ENCODE assay signal across 1 cellular context in genomic region chr17:73261952-73262675, GRCh38.
A peak's percentile ranks its signal among the peaks of the same experiment; 100 is the strongest.
TF ChIP-seq lines count a peak whose summit lies in the region.

No MANE protein-coding gene starts in this region.

TF ChIP-seq in HepG2, 621 proteins besides CTCF, POLR2A, EP300 and RAD21 (continued from another document and continues in another):
- TF ChIP-seq NR1H2 (CRISPR knock-in tag; IDR thresholded peaks at IDR 0.05; ENCODE audit: borderline replicate concordance, low read depth): peak; percentile 52; the same call in 1 of the 2 replicates
- TF ChIP-seq ZBTB33 (CRISPR knock-in tag; IDR thresholded peaks at IDR 0.05): peak; percentile 47; the same call in 1 of the 2 replicates
- peak; percentile 78; the same call in 1 of the 2 replicates for TF ChIP-seq NKX3-1 (CRISPR knock-in tag; IDR thresholded peaks at IDR 0.05)
- no peak for TF ChIP-seq MTF1 (CRISPR knock-in tag; IDR thresholded peaks at IDR 0.05)
- TF ChIP-seq RERE (CRISPR knock-in tag; IDR thresholded peaks at IDR 0.05; ENCODE audit: low read depth): peak; percentile 13; the same call in 1 of the 2 replicates
- TF ChIP-seq BCL3 (CRISPR knock-in tag; IDR thresholded peaks at IDR 0.05): peak; percentile 39; the same call in 1 of the 2 replicates
- TF ChIP-seq SP5 (CRISPR knock-in tag; IDR thresholded peaks at IDR 0.05; ENCODE audit: borderline replicate concordance, low read depth): peak; percentile 81
- no peak for TF ChIP-seq ZNF549 (CRISPR knock-in tag; IDR thresholded peaks at IDR 0.05)
- no peak for TF ChIP-seq ATAD3A (CRISPR knock-in tag; IDR thresholded peaks at IDR 0.05)
- TF ChIP-seq HIC2 (CRISPR knock-in tag; IDR thresholded peaks at IDR 0.05; ENCODE audit: low read depth): no peak; the same call in none of the 2 replicates
- TF ChIP-seq ZEB1 (IDR thresholded peaks at IDR 0.05; ENCODE audit: insufficient replicate concordance, low read depth): peak; percentile 16
- TF ChIP-seq MYPOP (CRISPR knock-in tag; IDR thresholded peaks at IDR 0.05): 0 out of 2 replicates have a peak, but pooled peaks have one; percentile 60
- no peak for TF ChIP-seq SCMH1 (CRISPR knock-in tag; IDR thresholded peaks at IDR 0.05; ENCODE audit: borderline replicate concordance)
- no peak; the same call in 1 of the 2 replicates for TF ChIP-seq ZNF30 (CRISPR knock-in tag; IDR thresholded peaks at IDR 0.05)
- no peak for TF ChIP-seq ZZZ3 (CRISPR knock-in tag; IDR thresholded peaks at IDR 0.05; ENCODE audit: borderline replicate concordance)
- no peak for TF ChIP-seq RBM22 (optimal IDR thresholded peaks at IDR 0.05; ENCODE audit: low read length)
- 0 out of 2 replicates have a peak, but pooled peaks have one; percentile 15 for TF ChIP-seq ZBTB25 (CRISPR knock-in tag; IDR thresholded peaks at IDR 0.05)
- TF ChIP-seq ZNF740 (CRISPR knock-in tag; IDR thresholded peaks at IDR 0.05): peak; percentile 87
- no peak for TF ChIP-seq ZNF484 (CRISPR knock-in tag; IDR thresholded peaks at IDR 0.05; ENCODE audit: borderline replicate concordance, low read depth)
- TF ChIP-seq NFIB (CRISPR knock-in tag; IDR thresholded peaks at IDR 0.05; ENCODE audit: borderline replicate concordance): no peak
- no peak for TF ChIP-seq ZC3H4 (CRISPR knock-in tag; IDR thresholded peaks at IDR 0.05; ENCODE audit: borderline replicate concordance)
- TF ChIP-seq ZNF281 (CRISPR knock-in tag; IDR thresholded peaks at IDR 0.05; ENCODE audit: borderline replicate concordance): peak; percentile 83
- TF ChIP-seq HNF4A (CRISPR knock-in tag; IDR thresholded peaks at IDR 0.05): peak; percentile 46; the same call in 1 of the 2 replicates
- peak; percentile 58 for TF ChIP-seq YEATS2 (CRISPR knock-in tag; IDR thresholded peaks at IDR 0.05; ENCODE audit: borderline replicate concordance)
- TF ChIP-seq THYN1 (CRISPR knock-in tag; IDR thresholded peaks at IDR 0.05; ENCODE audit: borderline replicate concordance, low read depth): no peak
- 0 out of 2 replicates have a peak, but pooled peaks have one; percentile 34 for TF ChIP-seq HHEX (CRISPR knock-in tag; IDR thresholded peaks at IDR 0.05)
- TF ChIP-seq CCDC6 (CRISPR knock-in tag; IDR thresholded peaks at IDR 0.05): no peak; the same call in none of the 2 replicates
- no peak for TF ChIP-seq ZSCAN5A (CRISPR knock-in tag; IDR thresholded peaks at IDR 0.05; ENCODE audit: borderline replicate concordance)
- TF ChIP-seq PRMT3 (CRISPR knock-in tag; IDR thresholded peaks at IDR 0.05; ENCODE audit: borderline replicate concordance, low read depth): peak; percentile 19; the same call in 1 of the 2 replicates
- no peak for TF ChIP-seq ZNF674 (CRISPR knock-in tag; IDR thresholded peaks at IDR 0.05; ENCODE audit: low read depth)
- TF ChIP-seq TAF1 (CRISPR knock-in tag; IDR thresholded peaks at IDR 0.05): peak; percentile 67
- peak; percentile 81 for TF ChIP-seq ZSCAN31 (CRISPR knock-in tag; IDR thresholded peaks at IDR 0.05; ENCODE audit: low read depth)
- peak; percentile 86; the same call in 1 of the 2 replicates for TF ChIP-seq ZNF724P (CRISPR knock-in tag; IDR thresholded peaks at IDR 0.05; ENCODE audit: borderline replicate concordance)
- peak; percentile 90 for TF ChIP-seq ZNF687 (CRISPR knock-in tag; IDR thresholded peaks at IDR 0.05)
- peak; percentile 90 for TF ChIP-seq WIZ (CRISPR knock-in tag; IDR thresholded peaks at IDR 0.05)
